Comparison of ENCODE assay signal across 6 cellular contexts in the genomic region with DNA sequence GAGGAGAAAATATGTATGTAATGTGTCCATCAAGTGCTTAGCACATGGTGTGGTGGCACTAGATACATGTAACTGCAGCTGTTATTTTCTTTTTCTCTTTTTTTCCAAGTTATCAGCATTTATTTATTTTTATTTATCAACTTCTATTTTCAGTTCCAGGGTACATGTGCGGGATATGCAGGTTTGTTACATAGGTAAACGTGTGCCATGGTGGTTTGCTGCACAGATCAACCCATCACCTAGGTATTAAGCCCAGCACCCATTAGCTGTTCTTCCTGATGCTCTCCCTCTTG. TPM values are rescaled to one million over a fixed set of nuclear protein-coding genes. Genes with fewer than 3 reads are reported as not detected.
"Had no signal": no experiment of that assay in that cellular context is flagged by ENCODE, and none has a peak within 500 bp of the region (broad histone marks: within the 10 kb centered on the region; RNA-seq: fewer than 3 reads in every experiment).

No MANE protein-coding gene starts in this region.

RNA-seq across cellular contexts. Expression of a gene that starts 47.9 kb away (rescaled TPM):
- total RNA-seq: dermis blood vessel endothelial cell, esophagus mucosa, fibroblast of lung, glomerular endothelial cell, heart right ventricle, renal cortical epithelial cell had no signal
- polyA plus RNA-seq: fibroblast of lung had no signal
